16 cellular contexts compared by ENCODE assay signal in genomic region chrX:66019310-66019652, GRCh38. TPM values are rescaled to one million over a fixed set of nuclear protein-coding genes. Genes with fewer than 3 reads are reported as not detected.
DNase-seq lines count a peak whose midpoint lies in the region; ATAC-seq, FAIRE-seq and TF ChIP-seq lines count a peak whose summit lies in the region.
"Had no signal": no experiment of that assay in that cellular context is flagged by ENCODE, and none has a peak within 500 bp of the region (broad histone marks: within the 10 kb centered on the region; RNA-seq: fewer than 3 reads in every experiment).

No MANE protein-coding gene starts in this region.

- no peak overlapping the region for H2AFZ ChIP-seq in GM12878 (ENCODE audit: control insufficient read depth, low read depth, low read length)

- H3K27me3 ChIP-seq in CD8-positive, alpha-beta memory T cell (ENCODE audit: insufficient read depth, low read length, poor library complexity, severe bottlenecking) = no peaks in the 10 kb centered on the region
- no peaks in the 10 kb centered on the region for H3K27me3 ChIP-seq in GM12878 (replicated peaks in 1 of 2; ENCODE audit: control insufficient read depth in 2 of 2, insufficient read depth in 2 of 2, low read length in 1 of 2)
- H3K27me3 ChIP-seq: SJCRH30 had no signal

- H4K20me1 ChIP-seq in GM12878 (ENCODE audit: control insufficient read depth, insufficient read depth) = no peaks in the 10 kb centered on the region

- DNase-seq in CD8-positive, alpha-beta memory T cell = no peak
- DNase-seq in NB4 (ENCODE audit: low read depth) = no peak
- DNase-seq in GM12878 (ENCODE audit: low read depth, low spot score) = no peak
- no peak for DNase-seq in natural killer cell treated with Interleukin-12 subunit alpha and Interleukin-12 subunit beta and Interleukin-15 and Interleukin-18, amount 100 ng/mL, for 72 hours (ENCODE audit: low spot score)
- DNase-seq in stimulated activated CD4-positive, alpha-beta T cell treated with anti-CD3 and anti-CD28 coated beads, Interleukin-15, amount 100 ng/mL, for 24 hours = no peak
- DNase-seq in chondrocyte (ENCODE audit: low spot score) = no peak
- no peak for DNase-seq in NCI-H187 treated with DMSO at 0.1 percent for 48 hours (lab: John Stamatoyannopoulos, UW)
- DNase-seq: NCI-H146, NCI-H226, NCI-H526, SJCRH30 had no signal

- intact Hi-C loops in GM12878 (cut with micrococcal nuclease; ENCODE audit: unreplicated experiment) = loop anchor here (5.0 to 10.0 kb wide), 4 partner anchors 148 to 716 kb away; no protein-coding TSS in a partner anchor

- RAD21 ChIA-PET in GM12878 (lab: Charles Lee; ENCODE audit: unreplicated experiment) = interaction anchor here (1.0 to 4.8 kb wide), 5 partner anchors 12 to 385 kb away, joined by 3 to 47 read pairs (median 14); no protein-coding TSS in a partner anchor

- H3K9me3 Mint-ChIP-seq in CD8-positive, alpha-beta memory T cell = no peaks in the 10 kb centered on the region
- H3K9me3 Mint-ChIP-seq in natural killer cell treated with Interleukin-12 subunit alpha and Interleukin-12 subunit beta and Interleukin-15 and Interleukin-18, amount 100 ng/mL, for 72 hours = no peaks in the 10 kb centered on the region
- H3K9me3 Mint-ChIP-seq in chondrocyte (ENCODE audit: low read depth) = peaks cover 12% of the 10 kb centered on the region

- 45% methylated on average over 1 of the region's 1 CpG for whole genome bisulfite sequencing in GM12878 (ENCODE audit: insufficient coverage, insufficient replicate concordance, low lambda C conversion rate, missing lambda C conversion rate)

- no peak for TF ChIP-seq CTCF in NB4 (IDR thresholded peaks at IDR 0.05; ENCODE audit: low read depth, low read length)
- no peak for TF ChIP-seq CTCF in GM12878 (IDR thresholded peaks at IDR 0.05 in 2 of 3, conservative IDR thresholded peaks at IDR 0.05 in 1 of 3; ENCODE audit: control insufficient read depth in 2 of 3, extremely low read depth in 1 of 3, insufficient read depth in 1 of 3, low read depth in 3 of 3, low read length in 3 of 3)
- TF ChIP-seq CTCF in chondrocyte (IDR thresholded peaks at IDR 0.05) = no peak

- CTCF ChIA-PET in CD8-positive, alpha-beta memory T cell (lab: Charles Lee) = no interaction called here
- CTCF ChIA-PET in GM12878 (lab: Yijun Ruan, JAX) = interaction anchor here (0.7 to 7.0 kb wide), 11 partner anchors 7 to 713 kb away, joined by 3 to 47 read pairs (median 6); no protein-coding TSS in a partner anchor

- H3K79me2 ChIP-seq in GM12878 (ENCODE audit: control insufficient read depth, insufficient read depth, low read length) = no peaks in the 10 kb centered on the region

- BruUV-seq in GM12878 (replicated peaks; lab: Mats Ljungman, UMichigan) = no TSS peak

- no peak for ATAC-seq in GM12878
- ATAC-seq in natural killer cell treated with Interleukin-12 subunit alpha and Interleukin-12 subunit beta and Interleukin-15 and Interleukin-18, amount 100 ng/mL, for 72 hours = no peak

- H3K4me1 Mint-ChIP-seq in CD8-positive, alpha-beta memory T cell = peaks cover 52 to 75% (median 68%) of the 10 kb centered on the region in 3 donors
- H3K4me1 Mint-ChIP-seq in natural killer cell treated with Interleukin-12 subunit alpha and Interleukin-12 subunit beta and Interleukin-15 and Interleukin-18, amount 100 ng/mL, for 72 hours (ENCODE audit: low read depth in 2 of 2) = peaks cover 63 to 66% of the 10 kb centered on the region in 2 donors
- no peaks in the 10 kb centered on the region for H3K4me1 Mint-ChIP-seq in chondrocyte (ENCODE audit: low read depth)

- no peak overlapping the region for H3K27ac Mint-ChIP-seq in CD8-positive, alpha-beta memory T cell
- peak overlapping the region; percentile 91 to 94 for H3K27ac Mint-ChIP-seq in natural killer cell treated with Interleukin-12 subunit alpha and Interleukin-12 subunit beta and Interleukin-15 and Interleukin-18, amount 100 ng/mL, for 72 hours
- no peak overlapping the region for H3K27ac Mint-ChIP-seq in chondrocyte (ENCODE audit: unreplicated experiment)

- in situ Hi-C loops in GM12878 (cut with MboI) = loop anchor here (25.0 kb wide), 1 partner anchor 1807 kb away; the partner anchor contains the start of gene AMER1

- H3K4me1 ChIP-seq in CD8-positive, alpha-beta memory T cell (ENCODE audit: insufficient read depth, low read length) = peaks cover 75% of the 10 kb centered on the region
- peaks cover 45% of the 10 kb centered on the region for H3K4me1 ChIP-seq in GM12878 (ENCODE audit: control insufficient read depth, insufficient read depth, low read length)
- H3K4me1 ChIP-seq: HAP-1, SJCRH30 had no signal

- no peak for TF ChIP-seq RAD21 in GM12878 (IDR thresholded peaks at IDR 0.05; ENCODE audit: insufficient read depth, low read depth, low read length)

- POLR2A ChIA-PET in CD8-positive, alpha-beta memory T cell (lab: Charles Lee) = no interaction called here
- POLR2A ChIA-PET in GM12878 (lab: Charles Lee) = interaction anchor here (3.2 kb wide), 1 partner anchor 27 kb away, joined by 18 read pairs; no protein-coding TSS in a partner anchor

- peak overlapping the region in 2 of 7 donors; percentile 27 to 37 for H3K4me3 Mint-ChIP-seq in CD8-positive, alpha-beta memory T cell
- peak overlapping the region; percentile 79 for H3K4me3 Mint-ChIP-seq in natural killer cell treated with Interleukin-12 subunit alpha and Interleukin-12 subunit beta and Interleukin-15 and Interleukin-18, amount 100 ng/mL, for 72 hours
- no peak overlapping the region for H3K4me3 Mint-ChIP-seq in chondrocyte (ENCODE audit: unreplicated experiment)

- no peak overlapping the region for H3K4me3 ChIP-seq in CD8-positive, alpha-beta memory T cell (ENCODE audit: low read length)
- H3K4me3 ChIP-seq in NB4 (ENCODE audit: low read depth, low read length) (peak overlapping the region; percentile 93), GM12878 (no peak overlapping the region)
- H3K4me3 ChIP-seq: HAP-1, SJCRH30 had no signal

- H3K36me3 ChIP-seq in CD8-positive, alpha-beta memory T cell (ENCODE audit: insufficient read depth, low read length) = no peaks in the 10 kb centered on the region
- H3K36me3 ChIP-seq in GM12878 (ENCODE audit: control insufficient read depth in 2 of 2, insufficient read depth in 2 of 2, low read length in 1 of 2) = no peaks in the 10 kb centered on the region
- H3K36me3 ChIP-seq: HAP-1, SJCRH30 had no signal

- TF ChIP-seq POLR2A in NB4 (IDR thresholded peaks at IDR 0.05; ENCODE audit: extremely low read depth, insufficient read length) (no peak), GM12878 (IDR thresholded peaks at IDR 0.05; ENCODE audit: low read depth, low read length) (no peak)

- H3K9me3 ChIP-seq in CD8-positive, alpha-beta memory T cell (ENCODE audit: low read length) = no peaks in the 10 kb centered on the region
- H3K9me3 ChIP-seq in GM12878 (replicated peaks; ENCODE audit: control insufficient read depth, insufficient read depth, low read length) = no peaks in the 10 kb centered on the region
- H3K9me3 ChIP-seq: HAP-1, SJCRH30 had no signal

- peaks cover 0 to 2% (median 0%) of the 10 kb centered on the region in 3 donors for H3K36me3 Mint-ChIP-seq in CD8-positive, alpha-beta memory T cell
- peaks cover 12% of the 10 kb centered on the region for H3K36me3 Mint-ChIP-seq in natural killer cell treated with Interleukin-12 subunit alpha and Interleukin-12 subunit beta and Interleukin-15 and Interleukin-18, amount 100 ng/mL, for 72 hours
- H3K36me3 Mint-ChIP-seq in chondrocyte (ENCODE audit: low read depth) = no peaks in the 10 kb centered on the region

- TF ChIP-seq EP300 in GM12878 (IDR thresholded peaks at IDR 0.05; ENCODE audit: borderline replicate concordance in 1 of 2, control insufficient read depth in 1 of 2, low read depth in 2 of 2, low read length in 2 of 2) = no peak

- SMC1A ChIA-PET in GM12878 (lab: Charles Lee; ENCODE audit: uncharacterized antibody, unreplicated experiment) = interaction anchor here (0.6 to 10.6 kb wide), 9 partner anchors 11 to 438 kb away, joined by 3 to 85 read pairs (median 7); partner anchors contain the start of gene VSIG4

- H3K4me2 ChIP-seq in GM12878 (ENCODE audit: control insufficient read depth, insufficient read depth) = no peak overlapping the region

- peak overlapping the region; percentile 59 for H3K27ac ChIP-seq in CD8-positive, alpha-beta memory T cell (ENCODE audit: low read depth, low read length)
- H3K27ac ChIP-seq in GM12878 (ENCODE audit: control insufficient read depth, insufficient read depth) = peak overlapping the region; percentile 35; the same call in 1 of the 2 replicates
- H3K27ac ChIP-seq: RWPE1, SJCRH30 had no signal

- no peak for FAIRE-seq in GM12878 (lab: Jason Lieb, UNC)

- peaks cover 0 to 3% of the 10 kb centered on the region in 2 donors for H3K27me3 Mint-ChIP-seq in CD8-positive, alpha-beta memory T cell
- H3K27me3 Mint-ChIP-seq in natural killer cell treated with Interleukin-12 subunit alpha and Interleukin-12 subunit beta and Interleukin-15 and Interleukin-18, amount 100 ng/mL, for 72 hours = no peaks in the 10 kb centered on the region
- no peaks in the 10 kb centered on the region for H3K27me3 Mint-ChIP-seq in chondrocyte (ENCODE audit: low read depth)

- no peak overlapping the region for H3K9ac ChIP-seq in GM12878 (ENCODE audit: control insufficient read depth, insufficient read depth, low read length)

RNA-seq across cellular contexts. Expression of gene VSIG4, which starts 20.6 kb away (rescaled TPM):
- total RNA-seq in CD8-positive, alpha-beta memory T cell = under 1 TPM; 0.64 to 0.68 TPM
- polyA plus RNA-seq in CD8-positive, alpha-beta memory T cell = 2.5 TPM
- not detected in 2 replicates for total RNA-seq in GM12878 (2013; cell fraction: nucleolus; rRNA removed)
- total RNA-seq in GM12878 (2014; rRNA removed) = not detected in 2 replicates
- not detected in 2 replicates for total RNA-seq in GM12878 (2014; rRNA removed; fragmentation: Illumina TruSeq; extraction: Trizol)
- total RNA-seq in GM12878 (2021) = 0.13 and 0.36 TPM in 2 replicates
- polyA plus RNA-seq in GM12878 (2011; ENCODE audit: low read depth) = not detected
- polyA plus RNA-seq in GM12878 (2011; rRNA removed) = 0.05 TPM in 1 of 2 replicates, not detected in the other
- 0.05 and 0.06 TPM in 2 replicates for polyA plus RNA-seq in GM12878 (2011; cell fraction: cytosol; rRNA removed)
- 0.10 TPM in 1 of 2 replicates, not detected in the other for polyA plus RNA-seq in GM12878 (2011; cell fraction: nucleus; rRNA removed)
- polyA plus RNA-seq in GM12878 (2012) = not detected in 2 replicates
- polyA plus RNA-seq in GM12878 (2014; fragmentation: Illumina TruSeq; extraction: Trizol) = not detected in 2 replicates
- not detected for polyA plus RNA-seq in GM12878 (2014; fragmentation: Nextera tagmentation; extraction: Ambion mirVana)
- polyA plus RNA-seq in GM12878 (2014; rRNA removed) = not detected in 2 replicates
- not detected for polyA plus RNA-seq in GM12878 (2016; fragmentation: Nextera tagmentation; extraction: Ambion mirVana)
- polyA minus RNA-seq in GM12878 (2011; rRNA and poly(A)+ RNA removed) = 0.15 TPM in 1 of 2 replicates, not detected in the other
- not detected in 2 replicates for polyA minus RNA-seq in GM12878 (2011; cell fraction: cytosol; rRNA and poly(A)+ RNA removed)
- not detected in 2 replicates for polyA minus RNA-seq in GM12878 (2011; cell fraction: nucleus; rRNA and poly(A)+ RNA removed)
- not detected for total RNA-seq in natural killer cell treated with Interleukin-12 subunit alpha and Interleukin-12 subunit beta and Interleukin-15 and Interleukin-18, amount 100 ng/mL, for 72 hours
- total RNA-seq in chondrocyte = not detected in 3 replicates
- total RNA-seq: LHCN-M2, SJCRH30 had no signal
- polyA plus RNA-seq: AG04450, BJ had no signal

Comparison
In these comparisons a context has a peak if more than half of its experiments do, and no peak if none do; other contexts are left out.
1. H3K27ac Mint-ChIP-seq: peak in natural killer cell treated with Interleukin-12 subunit alpha and Interleukin-12 subunit beta and Interleukin-15 and Interleukin-18, amount 100 ng/mL, for 72 hours (2 of 2); none in CD8-positive, alpha-beta memory T cell (0 of 8) and chondrocyte (single experiment).